11 cellular contexts compared by ENCODE assay signal in the genomic region with DNA sequence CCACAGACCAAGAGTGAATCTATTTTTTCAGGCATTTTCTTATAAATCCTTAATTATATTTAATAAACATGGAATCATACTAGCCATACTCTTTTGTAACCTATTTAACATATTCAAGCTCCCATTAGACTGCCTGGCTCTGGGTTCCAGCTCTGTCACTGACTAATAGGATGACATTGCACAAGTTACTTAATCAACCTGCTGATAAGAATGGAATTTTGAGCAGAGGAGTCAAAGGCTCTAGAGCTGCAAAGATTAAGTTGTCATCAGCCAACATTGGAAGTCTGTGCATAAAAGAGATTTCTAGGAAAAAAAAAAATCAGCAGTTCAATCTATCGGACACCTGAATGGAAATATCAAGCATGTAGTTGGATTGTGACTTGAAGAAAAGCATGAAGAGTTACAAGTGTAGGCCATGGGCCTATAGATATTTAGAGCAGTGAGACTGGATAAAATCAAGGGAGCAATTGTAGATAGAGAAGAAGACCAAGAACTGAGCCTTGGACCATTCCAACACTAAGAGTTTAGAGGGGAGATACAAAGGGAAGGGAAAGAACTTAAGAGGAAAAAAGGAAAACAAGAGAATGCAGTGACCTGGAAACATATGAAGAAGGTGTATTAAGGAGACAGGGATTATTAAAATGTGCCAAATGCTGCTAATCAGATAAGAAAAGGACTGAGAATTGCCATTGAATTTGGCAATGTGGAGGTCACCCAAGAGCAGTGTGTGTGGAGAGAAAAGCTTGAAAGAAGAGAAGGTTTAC. TPM values are rescaled to one million over a fixed set of nuclear protein-coding genes. Genes with fewer than 3 reads are reported as not detected.
DNase-seq lines count a peak whose midpoint lies in the region; ATAC-seq, FAIRE-seq and TF ChIP-seq lines count a peak whose summit lies in the region.
"Had no signal": no experiment of that assay in that cellular context is flagged by ENCODE, and none has a peak within 500 bp of the region (broad histone marks: within the 10 kb centered on the region; RNA-seq: fewer than 3 reads in every experiment).

No MANE protein-coding gene starts in this region.

- H3K4me3 Mint-ChIP-seq in natural killer cell treated with Interleukin-12 subunit alpha and Interleukin-12 subunit beta and Interleukin-15 and Interleukin-18, amount 100 ng/mL, for 72 hours, result no peak overlapping the region
- H3K4me3 Mint-ChIP-seq: T-helper 17 cell had no signal

- no peaks in the 10 kb centered on the region for H3K36me3 Mint-ChIP-seq in natural killer cell treated with Interleukin-12 subunit alpha and Interleukin-12 subunit beta and Interleukin-15 and Interleukin-18, amount 100 ng/mL, for 72 hours

- H3K4me1 Mint-ChIP-seq in natural killer cell treated with Interleukin-12 subunit alpha and Interleukin-12 subunit beta and Interleukin-15 and Interleukin-18, amount 100 ng/mL, for 72 hours (ENCODE audit: low read depth in 2 of 2), result peaks cover 4 to 6% of the 10 kb centered on the region in 2 donors

- no peaks in the 10 kb centered on the region for H3K79me2 ChIP-seq in fibroblast of lung (ENCODE audit: control insufficient read depth, insufficient read depth, low read length)

- H2AFZ ChIP-seq in fibroblast of lung (ENCODE audit: low read length), result no peak overlapping the region

- H3K4me3 ChIP-seq in AG04450 (ENCODE audit: low read depth, low read length) (no peak overlapping the region), Peyer's patch (no peak overlapping the region), fibroblast of lung (replicated peaks in 1 of 4; ENCODE audit: control extremely low read depth in 1 of 4, insufficient read depth in 1 of 4, low read depth in 3 of 4, low read length in 4 of 4) (no peak overlapping the region), pancreas (no peak overlapping the region)

- H3K4me1 ChIP-seq in Peyer's patch (peaks cover 0 to 42% (median 8%) of the 10 kb centered on the region in 4 donors), fibroblast of lung (ENCODE audit: control insufficient read depth, extremely low read depth, insufficient read depth, low read length) (peaks cover 14% of the 10 kb centered on the region), pancreas (peaks cover 20 to 56% (median 46%) of the 10 kb centered on the region in 3 donors)

- no peak for FAIRE-seq in pancreas (lab: Jason Lieb, UNC)

- H3K27ac Mint-ChIP-seq in natural killer cell treated with Interleukin-12 subunit alpha and Interleukin-12 subunit beta and Interleukin-15 and Interleukin-18, amount 100 ng/mL, for 72 hours, result no peak overlapping the region
- H3K27ac Mint-ChIP-seq: T-helper 17 cell had no signal

- intact Hi-C loops in pancreas (cut with DNase I), result no loop called here

- H4K20me1 ChIP-seq in fibroblast of lung (ENCODE audit: control insufficient read depth, extremely low read depth, insufficient read depth, low read length), result no peaks in the 10 kb centered on the region

- CTCF ChIA-PET in AG04450 (lab: Charles Lee), result interaction anchor here (0.6 to 6.1 kb wide), 4 partner anchors 11 to 164 kb away, joined by 3 to 92 read pairs (median 4); partner anchors contain the start of gene HINT3

- TF ChIP-seq POLR2A in Peyer's patch (IDR thresholded peaks at IDR 0.05), result no peak

- no peak for TF ChIP-seq CTCF in AG04450 (IDR thresholded peaks at IDR 0.05; ENCODE audit: low read depth, low read length)
- no peak for TF ChIP-seq CTCF in Peyer's patch (IDR thresholded peaks at IDR 0.05)
- TF ChIP-seq CTCF in fibroblast of lung (conservative IDR thresholded peaks at IDR 0.05 in 1 of 2, IDR thresholded peaks at IDR 0.05 in 1 of 2; ENCODE audit: low read depth in 1 of 2, low read length in 2 of 2), result no peak
- no peak for TF ChIP-seq CTCF in pancreas (IDR thresholded peaks at IDR 0.05)

- H3K36me3 ChIP-seq in Peyer's patch (no peaks in the 10 kb centered on the region), fibroblast of lung (ENCODE audit: control insufficient read depth, insufficient read depth, low read length) (no peaks in the 10 kb centered on the region), pancreas (no peaks in the 10 kb centered on the region)

- H3K9me3 ChIP-seq in AG04450 (ENCODE audit: control insufficient read depth, insufficient read depth, low read length) (no peaks in the 10 kb centered on the region), Peyer's patch (no peaks in the 10 kb centered on the region), fibroblast of lung (ENCODE audit: control insufficient read depth, insufficient read depth, low read depth, low read length) (no peaks in the 10 kb centered on the region), pancreas (no peaks in the 10 kb centered on the region)

- H3K4me2 ChIP-seq in fibroblast of lung (ENCODE audit: extremely low read depth, insufficient read depth, low read length), result peak overlapping the region; percentile 26

- peaks cover 23 to 26% of the 10 kb centered on the region in 2 donors for H3K27me3 Mint-ChIP-seq in natural killer cell treated with Interleukin-12 subunit alpha and Interleukin-12 subunit beta and Interleukin-15 and Interleukin-18, amount 100 ng/mL, for 72 hours

- no peak overlapping the region for H3K9ac ChIP-seq in fibroblast of lung (ENCODE audit: insufficient read depth, low read length)

- peak overlapping the region; percentile 97 for H3K27ac ChIP-seq in AG04450 (ENCODE audit: low read depth, low read length)
- peak overlapping the region; percentile 50 to 92 (median 69) for H3K27ac ChIP-seq in Peyer's patch
- H3K27ac ChIP-seq in fibroblast of lung (ENCODE audit: insufficient read depth, low read length), result peak overlapping the region; percentile 67
- peak overlapping the region in 3 of 4 donors; percentile 36 to 95 (median 91) for H3K27ac ChIP-seq in pancreas

- H3K27me3 ChIP-seq in AG04450 (ENCODE audit: control insufficient read depth, insufficient read depth, low read length) (no peaks in the 10 kb centered on the region), Peyer's patch (no peaks in the 10 kb centered on the region), fibroblast of lung (ENCODE audit: control insufficient read depth, insufficient read depth, low read length) (no peaks in the 10 kb centered on the region), pancreas (no peaks in the 10 kb centered on the region)

- peak in 3 of 4 donors; percentile 16 to 21 (median 19) for ATAC-seq in pancreas
- no peak for ATAC-seq in natural killer cell treated with Interleukin-12 subunit alpha and Interleukin-12 subunit beta and Interleukin-15 and Interleukin-18, amount 100 ng/mL, for 72 hours
- ATAC-seq in HG02884 (IDR thresholded peaks at IDR 0.05; ENCODE audit: unreplicated experiment), result no peak
- ATAC-seq: T-helper 17 cell had no signal

- DNase-seq in AG04450 (ENCODE audit: low read depth, low spot score), result no peak
- DNase-seq in Peyer's patch, result no peak
- peak; percentile 36 to 82 for DNase-seq in fibroblast of lung (ENCODE audit: low read depth in 2 of 2)
- no peak for DNase-seq in pancreas
- DNase-seq in natural killer cell treated with Interleukin-12 subunit alpha and Interleukin-12 subunit beta and Interleukin-15 and Interleukin-18, amount 100 ng/mL, for 72 hours (ENCODE audit: low spot score), result no peak
- DNase-seq in stimulated activated CD4-positive, alpha-beta T cell treated with anti-CD3 and anti-CD28 coated beads, Interleukin-12 subunit alpha, Interleukin-12 subunit beta, amount 100 ng/mL, for 4 hours, result no peak
- DNase-seq in COR-L47 (lab: John Stamatoyannopoulos, UW), result no peak
- DNase-seq: activated CD8-positive, alpha-beta memory T cell treated with anti-CD3 and anti-CD28 coated beads, Interleukin-2, amount 50 U/mL, for 48 hours; NCI-H526 treated with DMSO at 0.1 percent for 48 hours; T-helper 17 cell had no signal

- 69 to 70% methylated on average over 1 of the region's 1 CpG for WGBS in pancreas, 2 donors

- POLR2A ChIA-PET in AG04450 (lab: Yijun Ruan, JAX), result interaction anchor here (1.0 to 1.4 kb wide), 2 partner anchors 11 to 155 kb away, joined by 3 to 9 read pairs; partner anchors contain the start of genes HINT3 and NCOA7

- H3K9me3 Mint-ChIP-seq in natural killer cell treated with Interleukin-12 subunit alpha and Interleukin-12 subunit beta and Interleukin-15 and Interleukin-18, amount 100 ng/mL, for 72 hours, result no peaks in the 10 kb centered on the region

RNA-seq across cellular contexts. Expression of gene HINT3, which starts 11.0 kb away (rescaled TPM):
- 4.0 and 4.5 TPM in 2 replicates for polyA plus RNA-seq in AG04450 (2011; rRNA removed)
- polyA minus RNA-seq in AG04450 (2011; rRNA and poly(A)+ RNA removed), result 1.6 and 2.4 TPM in 2 replicates
- total RNA-seq in Peyer's patch, result 10 to 100 TPM in 3 of 4 donors, 1 to 10 TPM in 1; 9.9 to 18.2 (median 11.5) TPM
- total RNA-seq in fibroblast of lung, result 28.8 and 36.8 TPM in 2 replicates
- polyA plus RNA-seq in fibroblast of lung, result 1.7 and 2.1 TPM in 2 replicates
- polyA plus RNA-seq in fibroblast of lung (2012), result 8.9 and 10.7 TPM in 2 replicates
- 0.16 and 0.41 TPM in 2 replicates for polyA minus RNA-seq in fibroblast of lung (ENCODE audit: low replicate concordance)
- 10 to 100 TPM in 5 of 6 donors, 1 to 10 TPM in 1; 9.9 to 15.7 (median 11.9) TPM for total RNA-seq in pancreas
- 1 to 10 TPM; 2.6 to 8.7 TPM for polyA plus RNA-seq in pancreas
- total RNA-seq in natural killer cell treated with Interleukin-12 subunit alpha and Interleukin-12 subunit beta and Interleukin-15 and Interleukin-18, amount 100 ng/mL, for 72 hours, result 10 to 100 TPM in 1 of 2 donors, 1 to 10 TPM in 1; 8.1 to 12.4 TPM

RNA-seq across cellular contexts. Expression of gene TRMT11, which starts 40.8 kb away (rescaled TPM):
- polyA plus RNA-seq in AG04450 (2011; rRNA removed) (18.5 and 27.3 TPM in 2 replicates), fibroblast of lung (19.5 and 23.5 TPM in 2 replicates), pancreas (10 to 100 TPM in 1 of 2 donors, 1 to 10 TPM in 1; 6.1 to 11.4 TPM)
- 19.1 and 23.6 TPM in 2 replicates for polyA minus RNA-seq in AG04450 (2011; rRNA and poly(A)+ RNA removed)
- total RNA-seq in Peyer's patch (10 to 100 TPM; 36.6 to 60.2 (median 51.2) TPM), fibroblast of lung (18.5 and 22.1 TPM in 2 replicates), pancreas (10 to 100 TPM in 4 of 6 donors, 1 to 10 TPM in 2; 7.2 to 11.6 (median 10.7) TPM)
- 9.3 and 12.9 TPM in 2 replicates for polyA plus RNA-seq in fibroblast of lung (2012)
- 0.33 TPM in 1 of 2 replicates, not detected in the other for polyA minus RNA-seq in fibroblast of lung (ENCODE audit: low replicate concordance)
- 10 to 100 TPM; 23.7 to 47.2 TPM for total RNA-seq in natural killer cell treated with Interleukin-12 subunit alpha and Interleukin-12 subunit beta and Interleukin-15 and Interleukin-18, amount 100 ng/mL, for 72 hours

Comparison
In these comparisons a context has a peak if more than half of its experiments do, and no peak if none do; other contexts are left out.
1. DNase-seq: peak in fibroblast of lung (2 of 2); none in AG04450 (single experiment), Peyer's patch (0 of 3), pancreas (0 of 6), natural killer cell treated with Interleukin-12 subunit alpha and Interleukin-12 subunit beta and Interleukin-15 and Interleukin-18, amount 100 ng/mL, for 72 hours (single experiment), stimulated activated CD4-positive, alpha-beta T cell treated with anti-CD3 and anti-CD28 coated beads, Interleukin-12 subunit alpha, Interleukin-12 subunit beta, amount 100 ng/mL, for 4 hours (single experiment) and COR-L47 (single experiment).
2. ATAC-seq: peak in pancreas (3 of 4); none in natural killer cell treated with Interleukin-12 subunit alpha and Interleukin-12 subunit beta and Interleukin-15 and Interleukin-18, amount 100 ng/mL, for 72 hours (0 of 2) and HG02884 (single experiment).
3. Peak in every context shown above with its lines, with median percentiles within 50 percentile points of each other: H3K27ac ChIP-seq.